1 cellular context compared by ENCODE assay signal in the genomic region with DNA sequence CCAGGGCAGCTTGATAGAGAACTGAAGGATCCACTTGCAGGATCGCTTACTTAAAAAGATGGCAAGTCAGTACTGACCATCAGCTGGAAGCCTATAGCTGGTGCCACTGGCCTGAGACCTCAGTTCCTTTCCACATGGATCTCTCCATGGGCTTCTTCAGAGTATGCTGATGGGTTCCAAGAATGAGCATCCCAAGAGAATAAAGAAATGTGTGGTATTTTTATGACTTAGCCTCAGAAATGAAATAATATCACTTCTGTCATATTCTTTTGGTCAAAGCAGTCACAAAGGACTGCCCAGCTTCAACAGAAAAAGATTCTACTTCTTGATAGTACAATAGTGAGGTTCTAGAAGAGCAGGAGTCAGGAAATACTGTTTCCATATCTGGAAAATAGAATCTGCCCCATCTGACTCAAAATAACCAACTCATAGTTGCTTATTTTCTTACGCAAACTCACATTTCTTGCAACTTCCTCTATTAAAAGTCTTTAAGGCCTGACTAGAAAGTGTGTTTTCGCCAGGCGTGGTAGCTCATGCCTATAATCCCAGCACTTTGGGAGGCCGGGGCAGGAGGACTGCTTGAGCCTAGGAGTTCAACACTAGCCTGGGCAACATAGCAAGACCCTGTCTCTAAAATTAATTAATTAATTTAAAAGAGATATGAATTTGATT.
TF ChIP-seq lines count a peak whose summit lies in the region.

No MANE protein-coding gene starts in this region.

TF ChIP-seq in WTC11, 78 proteins besides CTCF, POLR2A, EP300 and RAD21 (continued from another document):
- no peak for TF ChIP-seq PRDM15 (CRISPR knock-in tag; IDR thresholded peaks at IDR 0.05)
- TF ChIP-seq ZNF425 (CRISPR knock-in tag; conservative IDR thresholded peaks at IDR 0.05) = no peak
- TF ChIP-seq, protein P1, sequence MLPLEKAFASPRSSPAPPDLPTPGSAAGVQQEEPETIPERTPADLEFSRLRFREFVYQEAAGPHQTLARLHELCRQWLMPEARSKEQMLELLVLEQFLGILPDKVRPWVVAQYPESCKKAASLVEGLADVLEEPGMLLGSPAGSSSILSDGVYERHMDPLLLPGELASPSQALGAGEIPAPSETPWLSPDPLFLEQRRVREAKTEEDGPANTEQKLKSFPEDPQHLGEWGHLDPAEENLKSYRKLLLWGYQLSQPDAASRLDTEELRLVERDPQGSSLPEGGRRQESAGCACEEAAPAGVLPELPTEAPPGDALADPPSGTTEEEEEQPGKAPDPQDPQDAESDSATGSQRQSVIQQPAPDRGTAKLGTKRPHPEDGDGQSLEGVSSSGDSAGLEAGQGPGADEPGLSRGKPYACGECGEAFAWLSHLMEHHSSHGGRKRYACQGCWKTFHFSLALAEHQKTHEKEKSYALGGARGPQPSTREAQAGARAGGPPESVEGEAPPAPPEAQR (CRISPR knock-in tag; IDR thresholded peaks at IDR 0.05) = no peak
- TF ChIP-seq ZNF263 (CRISPR knock-in tag; IDR thresholded peaks at IDR 0.05; ENCODE audit: low read depth) = no peak
- TF ChIP-seq CDX4 (CRISPR knock-in tag; IDR thresholded peaks at IDR 0.05; ENCODE audit: borderline replicate concordance) = no peak
